29 cellular contexts compared by ENCODE assay signal in the genomic region with DNA sequence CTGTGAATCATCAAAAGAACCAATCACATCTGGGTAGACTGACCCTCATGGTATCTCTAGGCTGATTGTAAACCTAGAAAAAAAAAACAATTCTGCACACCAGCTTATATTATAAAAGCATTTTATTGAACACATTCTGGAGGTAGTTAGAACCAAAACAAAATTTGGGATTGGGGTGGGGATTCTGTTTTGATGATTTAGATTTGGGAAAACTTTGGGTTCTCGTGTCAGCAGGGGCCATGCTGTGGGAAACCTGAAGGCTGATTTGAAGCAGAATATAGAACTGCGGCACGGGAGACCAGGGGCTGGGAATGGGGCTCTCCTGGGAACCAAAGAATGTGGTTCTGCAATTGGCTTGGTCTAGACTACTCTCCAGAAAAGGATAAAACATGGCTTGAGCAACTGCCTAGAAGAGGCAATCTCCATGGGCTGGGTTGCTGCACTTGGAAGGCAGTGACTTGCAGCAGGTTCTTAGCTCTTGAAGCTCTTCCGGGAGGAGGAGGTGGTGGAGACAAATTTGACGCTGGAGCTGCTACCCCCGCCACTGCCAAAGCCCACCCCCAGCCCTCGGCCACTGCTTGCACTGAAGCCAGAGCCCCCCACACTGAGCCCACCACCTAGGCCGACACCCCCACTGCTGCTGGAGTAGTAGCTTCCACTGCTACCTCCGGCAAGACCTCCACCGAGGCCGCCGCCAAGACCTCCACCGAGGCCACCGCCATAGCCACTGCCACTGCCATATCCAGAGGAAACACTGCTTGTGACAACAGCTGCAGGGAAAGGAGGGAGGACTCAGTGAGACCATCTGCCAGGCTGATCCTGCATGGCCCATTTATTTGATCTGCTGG. TPM values are rescaled to one million over a fixed set of nuclear protein-coding genes. Genes with fewer than 3 reads are reported as not detected.
A peak's percentile ranks its signal among the peaks of the same experiment; 100 is the strongest.
DNase-seq lines count a peak whose midpoint lies in the region; ATAC-seq and TF ChIP-seq lines count a peak whose summit lies in the region.
"Had no signal": no experiment of that assay in that cellular context is flagged by ENCODE, and none has a peak within 500 bp of the region (broad histone marks: within the 10 kb centered on the region; RNA-seq: fewer than 3 reads in every experiment).

No MANE protein-coding gene starts in this region.

- H3K9me3 ChIP-seq in RWPE2 (ENCODE audit: severe bottlenecking) (peaks cover 8% of the 10 kb centered on the region), colonic mucosa (no peaks in the 10 kb centered on the region)
- H3K9me3 ChIP-seq: Peyer's patch had no signal

- no peak overlapping the region for H3K9ac ChIP-seq in colonic mucosa (ENCODE audit: low read depth in 2 of 2, low read length in 2 of 2)
- H3K9ac ChIP-seq: BLaER1 had no signal

- H3K27me3 ChIP-seq in RWPE2 (ENCODE audit: insufficient read depth, poor library complexity, severe bottlenecking): no peaks in the 10 kb centered on the region
- no peaks in the 10 kb centered on the region for H3K27me3 ChIP-seq in colonic mucosa
- H3K27me3 ChIP-seq: BLaER1, Peyer's patch had no signal

- H3K36me3 ChIP-seq in RWPE2 (ENCODE audit: low read depth) (peaks cover 56% of the 10 kb centered on the region), colonic mucosa (no peaks in the 10 kb centered on the region)
- H3K36me3 ChIP-seq: BLaER1, left lung, Peyer's patch, thoracic aorta had no signal

- DNase-seq in RWPE2 (ENCODE audit: low spot score): no peak
- DNase-seq in colonic mucosa: peak; percentile 14
- DNase-seq in islet precursor cell: peak; percentile 47
- DNase-seq in sciatic nerve (ENCODE audit: low spot score): peak; percentile 60
- no peak for DNase-seq in NCI-H82 treated with DMSO at 0.1 percent for 48 hours (lab: John Stamatoyannopoulos, UW; ENCODE audit: unreplicated experiment)
- no peak for DNase-seq in NCI-H510A (lab: John Stamatoyannopoulos, UW)
- no peak for DNase-seq in ureter (ENCODE audit: low spot score)
- DNase-seq: activated effector memory CD4-positive, alpha-beta T cell treated with Interleukin-2 at 50 U/mL for 16 hours; activated T-cell treated with anti-CD3 and anti-CD28 coated beads, Interleukin-2, amount 50 U/mL, for 1 hour; amygdala; DMS 273 treated with DMSO at 0.1 percent for 48 hours; hypothalamus; Kasumi-1; left lung; naive B cell; NCI-H2107; NCI-H345; NCI-H748 treated with DMSO at 0.1 percent for 48 hours; nucleus accumbens; Peyer's patch; SIG-M5; stimulated activated naive CD4-positive, alpha-beta T cell treated with Interleukin-2 at 50 U/mL for 16 hours; T-helper 9 cell had no signal

- intact Hi-C loops in colonic mucosa (cut with DNase I) (no loop called here), sciatic nerve (cut with DNase I) (no loop called here)

- peak; percentile 6; the same call in 1 of the 3 replicates for ATAC-seq in RWPE2 (ENCODE audit: low read depth)
- ATAC-seq in sciatic nerve: peak; percentile 38
- ATAC-seq: activated naive CD4-positive, alpha-beta T cell treated with anti-CD3 and anti-CD28 coated beads, Interleukin-2, amount 50 U/mL, for 72 hours; left lung had no signal

- H3K27ac ChIP-seq in RWPE2 (ENCODE audit: poor library complexity, severe bottlenecking) (peak overlapping the region; percentile 99), colonic mucosa (no peak overlapping the region)
- H3K27ac ChIP-seq: BLaER1, left lung, Peyer's patch, thoracic aorta had no signal

- H3K4me3 ChIP-seq in RWPE2 (ENCODE audit: severe bottlenecking) (no peak overlapping the region), colonic mucosa (no peak overlapping the region)
- H3K4me3 ChIP-seq: BLaER1, left lung, Peyer's patch, thoracic aorta had no signal

- TF ChIP-seq CTCF in RWPE2 (IDR thresholded peaks at IDR 0.05; ENCODE audit: poor library complexity, severe bottlenecking) (no peak), colonic mucosa (IDR thresholded peaks at IDR 0.05) (no peak)

- H3K4me1 ChIP-seq in RWPE2 (ENCODE audit: insufficient read depth, poor library complexity, severe bottlenecking): peaks cover 10% of the 10 kb centered on the region
- H3K4me1 ChIP-seq in colonic mucosa: no peaks in the 10 kb centered on the region
- H3K4me1 ChIP-seq: BLaER1, left lung, Peyer's patch had no signal

RNA-seq across cellular contexts. Expression of a gene that starts 5.5 kb away (rescaled TPM):
- total RNA-seq in colonic mucosa (not detected), sciatic nerve (2.6 TPM), ureter (388 TPM)
- total RNA-seq: activated CD8-positive, alpha-beta memory T cell treated with anti-CD3 and anti-CD28 coated beads for 36 hours; activated naive CD4-positive, alpha-beta T cell treated with anti-CD3 and anti-CD28 coated beads, Interleukin-2, amount 50 U/mL, for 72 hours had no signal

RNA-seq across cellular contexts. Expression of a gene that starts 21.6 kb away (rescaled TPM):
- total RNA-seq in colonic mucosa (not detected), sciatic nerve (not detected), ureter (28.7 TPM)
- total RNA-seq: activated CD8-positive, alpha-beta memory T cell treated with anti-CD3 and anti-CD28 coated beads for 36 hours; activated naive CD4-positive, alpha-beta T cell treated with anti-CD3 and anti-CD28 coated beads, Interleukin-2, amount 50 U/mL, for 72 hours had no signal

RNA-seq across cellular contexts. Expression of a gene that starts 38.2 kb away (rescaled TPM):
- total RNA-seq in colonic mucosa: not detected
- not detected for total RNA-seq in sciatic nerve
- not detected for total RNA-seq in ureter
- total RNA-seq: activated CD8-positive, alpha-beta memory T cell treated with anti-CD3 and anti-CD28 coated beads for 36 hours; activated naive CD4-positive, alpha-beta T cell treated with anti-CD3 and anti-CD28 coated beads, Interleukin-2, amount 50 U/mL, for 72 hours; left lung; Peyer's patch; pulmonary artery endothelial cell; skeletal muscle tissue; thoracic aorta had no signal

RNA-seq across cellular contexts. Expression of a gene that starts 41.1 kb away (rescaled TPM):
- total RNA-seq in colonic mucosa (not detected), sciatic nerve (not detected), ureter (0.39 TPM)
- total RNA-seq: activated CD8-positive, alpha-beta memory T cell treated with anti-CD3 and anti-CD28 coated beads for 36 hours; activated naive CD4-positive, alpha-beta T cell treated with anti-CD3 and anti-CD28 coated beads, Interleukin-2, amount 50 U/mL, for 72 hours; left lung; pulmonary artery endothelial cell; skeletal muscle tissue; thoracic aorta had no signal

RNA-seq across cellular contexts. Expression of a gene that starts 58.9 kb away (rescaled TPM):
- total RNA-seq in colonic mucosa (not detected), sciatic nerve (not detected), ureter (0.26 TPM)
- total RNA-seq: activated CD8-positive, alpha-beta memory T cell treated with anti-CD3 and anti-CD28 coated beads for 36 hours; activated naive CD4-positive, alpha-beta T cell treated with anti-CD3 and anti-CD28 coated beads, Interleukin-2, amount 50 U/mL, for 72 hours; left lung; Peyer's patch; pulmonary artery endothelial cell; skeletal muscle tissue; thoracic aorta had no signal

Comparison
In these comparisons a context has a peak if more than half of its experiments do, and no peak if none do; other contexts are left out.
1. DNase-seq: peak in colonic mucosa (single experiment), islet precursor cell (single experiment) and sciatic nerve (single experiment); none in RWPE2 (single experiment), NCI-H82 treated with DMSO at 0.1 percent for 48 hours (single experiment), NCI-H510A (single experiment) and ureter (single experiment).
2. RNA of a gene that starts 5.5 kb away (total RNA-seq): 388 TPM in ureter (single experiment); 2.6 TPM in sciatic nerve (single experiment) and not detected in colonic mucosa; every median in the first group is over 100 times any median in the second.
3. RNA of a gene that starts 21.6 kb away (total RNA-seq): 28.7 TPM in ureter (single experiment); not detected in colonic mucosa and not detected in sciatic nerve (single experiment); every median in the first group is over 10 times any median in the second.